In genomic region chr9:114454652-114455051, GRCh38 we compare ENCODE assay signal across 1 cellular context.
TF ChIP-seq lines count a peak whose summit lies in the region.

No MANE protein-coding gene starts in this region.

TF ChIP-seq in HepG2, 621 proteins besides CTCF, POLR2A, EP300 and RAD21 (continued from another document and continues in another):
- TF ChIP-seq ZBTB4 (CRISPR knock-in tag; IDR thresholded peaks at IDR 0.05; ENCODE audit: borderline replicate concordance) (no peak), ZNF703 (CRISPR knock-in tag; IDR thresholded peaks at IDR 0.05; ENCODE audit: borderline replicate concordance) (no peak), ATF1 (CRISPR knock-in tag; IDR thresholded peaks at IDR 0.05) (no peak), TBX2 (CRISPR knock-in tag; IDR thresholded peaks at IDR 0.05; ENCODE audit: borderline replicate concordance) (no peak), ARID3A (IDR thresholded peaks at IDR 0.05; ENCODE audit: low read depth, low read length) (peak; percentile 27; the same call in 1 of the 2 replicates), ZNF562 (CRISPR knock-in tag; IDR thresholded peaks at IDR 0.05; ENCODE audit: borderline replicate concordance) (no peak), GMEB1 (CRISPR knock-in tag; IDR thresholded peaks at IDR 0.05; ENCODE audit: borderline replicate concordance) (no peak), PAXIP1 (CRISPR knock-in tag; conservative IDR thresholded peaks at IDR 0.05) (peak; percentile 41; the same call in 1 of the 2 replicates), THYN1 (CRISPR knock-in tag; IDR thresholded peaks at IDR 0.05; ENCODE audit: borderline replicate concordance, low read depth) (no peak), ZNF17 (CRISPR knock-in tag; IDR thresholded peaks at IDR 0.05) (no peak), ZNF367 (CRISPR knock-in tag; IDR thresholded peaks at IDR 0.05; ENCODE audit: borderline replicate concordance) (no peak), ZNF639 (CRISPR knock-in tag; conservative IDR thresholded peaks at IDR 0.05) (no peak), FOXA1 (IDR thresholded peaks at IDR 0.05) (no peak), FOXA1 (CRISPR knock-in tag; IDR thresholded peaks at IDR 0.05) (0 out of 2 replicates have a peak, but pooled peaks have one; percentile 25), MED13 (CRISPR knock-in tag; IDR thresholded peaks at IDR 0.05) (no peak), STAT6 (CRISPR knock-in tag; IDR thresholded peaks at IDR 0.05; ENCODE audit: borderline replicate concordance) (no peak), RXRB (CRISPR knock-in tag; IDR thresholded peaks at IDR 0.05; ENCODE audit: borderline replicate concordance) (peak; percentile 20; the same call in 1 of the 2 replicates), FOXA3 (CRISPR knock-in tag; IDR thresholded peaks at IDR 0.05) (peak; percentile 50), FOXM1 (CRISPR knock-in tag; IDR thresholded peaks at IDR 0.05) (no peak), MAF1 (CRISPR knock-in tag; IDR thresholded peaks at IDR 0.05; ENCODE audit: borderline replicate concordance) (no peak), E2F1 (CRISPR knock-in tag; IDR thresholded peaks at IDR 0.05) (no peak), ZNF691 (CRISPR knock-in tag; IDR thresholded peaks at IDR 0.05; ENCODE audit: borderline replicate concordance, low read depth) (no peak), ELF4 (CRISPR knock-in tag; IDR thresholded peaks at IDR 0.05; ENCODE audit: borderline replicate concordance) (no peak), REST (IDR thresholded peaks at IDR 0.05; ENCODE audit: borderline replicate concordance in 1 of 2, low read depth in 1 of 2, low read length in 2 of 2) (no peak), ZNF781 (CRISPR knock-in tag; IDR thresholded peaks at IDR 0.05; ENCODE audit: borderline replicate concordance, not compliant biosample characterization) (no peak), KDM6A (CRISPR knock-in tag; IDR thresholded peaks at IDR 0.05; ENCODE audit: low read depth) (0 out of 2 replicates have a peak, but pooled peaks have one; percentile 32), ZSCAN20 (CRISPR knock-in tag; IDR thresholded peaks at IDR 0.05; ENCODE audit: borderline replicate concordance) (no peak), ZNF772 (CRISPR knock-in tag; IDR thresholded peaks at IDR 0.05) (no peak), HNF4A (CRISPR knock-in tag; IDR thresholded peaks at IDR 0.05) (peak; percentile 77), ZC3H13 (CRISPR knock-in tag; IDR thresholded peaks at IDR 0.05) (no peak)
